1 cellular context compared by ENCODE assay signal in genomic region chr17:44222112-44222869, GRCh38.
A peak's percentile ranks its signal among the peaks of the same experiment; 100 is the strongest.
TF ChIP-seq lines count a peak whose summit lies in the region.

No MANE protein-coding gene starts in this region.

TF ChIP-seq in K562, 482 proteins besides CTCF, POLR2A, EP300 and RAD21:
- TF ChIP-seq ZBTB33 (CRISPR knock-in tag; IDR thresholded peaks at IDR 0.05), result peak; percentile 99
- TF ChIP-seq POLR2G (IDR thresholded peaks at IDR 0.05; ENCODE audit: low read depth, low read length), result peak; percentile 51; the same call in 1 of the 2 replicates
- TF ChIP-seq, protein P1, sequence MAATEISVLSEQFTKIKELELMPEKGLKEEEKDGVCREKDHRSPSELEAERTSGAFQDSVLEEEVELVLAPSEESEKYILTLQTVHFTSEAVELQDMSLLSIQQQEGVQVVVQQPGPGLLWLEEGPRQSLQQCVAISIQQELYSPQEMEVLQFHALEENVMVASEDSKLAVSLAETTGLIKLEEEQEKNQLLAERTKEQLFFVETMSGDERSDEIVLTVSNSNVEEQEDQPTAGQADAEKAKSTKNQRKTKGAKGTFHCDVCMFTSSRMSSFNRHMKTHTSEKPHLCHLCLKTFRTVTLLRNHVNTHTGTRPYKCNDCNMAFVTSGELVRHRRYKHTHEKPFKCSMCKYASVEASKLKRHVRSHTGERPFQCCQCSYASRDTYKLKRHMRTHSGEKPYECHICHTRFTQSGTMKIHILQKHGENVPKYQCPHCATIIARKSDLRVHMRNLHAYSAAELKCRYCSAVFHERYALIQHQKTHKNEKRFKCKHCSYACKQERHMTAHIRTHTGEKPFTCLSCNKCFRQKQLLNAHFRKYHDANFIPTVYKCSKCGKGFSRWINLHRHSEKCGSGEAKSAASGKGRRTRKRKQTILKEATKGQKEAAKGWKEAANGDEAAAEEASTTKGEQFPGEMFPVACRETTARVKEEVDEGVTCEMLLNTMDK (IDR thresholded peaks at IDR 0.05; ENCODE audit: borderline replicate concordance, insufficient read depth, low read depth, low read length, poor library complexity, severe bottlenecking), result peak; percentile 10
- TF ChIP-seq HMG20A (CRISPR knock-in tag; conservative IDR thresholded peaks at IDR 0.05), result no peak
